In the genomic region with DNA sequence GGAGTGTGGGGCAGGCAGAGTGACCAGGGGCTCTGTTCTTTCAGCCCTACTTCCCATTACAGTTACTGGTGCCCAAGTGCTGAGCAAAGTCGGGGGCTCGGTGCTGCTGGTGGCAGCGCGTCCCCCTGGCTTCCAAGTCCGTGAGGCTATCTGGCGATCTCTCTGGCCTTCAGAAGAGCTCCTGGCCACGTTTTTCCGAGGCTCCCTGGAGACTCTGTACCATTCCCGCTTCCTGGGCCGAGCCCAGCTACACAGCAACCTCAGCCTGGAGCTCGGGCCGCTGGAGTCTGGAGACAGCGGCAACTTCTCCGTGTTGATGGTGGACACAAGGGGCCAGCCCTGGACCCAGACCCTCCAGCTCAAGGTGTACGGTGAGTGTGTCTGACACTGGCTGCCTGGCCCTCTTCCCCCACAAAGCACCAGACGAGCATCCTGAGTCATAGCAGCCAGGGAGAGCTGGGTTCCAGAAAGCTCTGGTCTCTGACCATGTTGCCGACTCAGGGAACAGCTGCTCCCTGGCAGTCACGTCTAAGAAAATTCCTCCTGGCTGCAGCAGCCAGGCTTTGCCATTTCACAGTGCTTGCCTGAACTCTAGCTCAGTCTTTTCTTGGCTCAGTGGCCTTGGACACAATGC, we compare ENCODE assay signal across 12 cellular contexts. TPM values are rescaled to one million over a fixed set of nuclear protein-coding genes. Genes with fewer than 3 reads are reported as not detected.
DNase-seq lines count a peak whose midpoint lies in the region; ATAC-seq, FAIRE-seq and TF ChIP-seq lines count a peak whose summit lies in the region.
"Had no signal": no experiment of that assay in that cellular context is flagged by ENCODE, and none has a peak within 500 bp of the region (broad histone marks: within the 10 kb centered on the region; RNA-seq: fewer than 3 reads in every experiment).

No MANE protein-coding gene starts in this region.

- intact Hi-C loops in ovary (cut with DNase I): no loop called here

- no peak for FAIRE-seq in GM19239 (lab: Jason Lieb, UNC)

- peak; percentile 62 for ATAC-seq in SK-N-SH treated with all-trans-retinoic acid at 6 μM for 48 hours
- peak; percentile 33 for ATAC-seq in foreskin keratinocyte
- ATAC-seq in GM19455 (IDR thresholded peaks at IDR 0.05; ENCODE audit: unreplicated experiment): no peak

- no peaks in the 10 kb centered on the region for H3K9me3 ChIP-seq in ovary

- H3K27me3 ChIP-seq in foreskin keratinocyte (no peaks in the 10 kb centered on the region), ovary (no peaks in the 10 kb centered on the region)

- H3K36me3 ChIP-seq in ovary: no peaks in the 10 kb centered on the region

- DNase-seq in ELR (ENCODE audit: low read depth) (peak; percentile 83), foreskin keratinocyte (no peak), ovary (peak in 3 of 5 donors; percentile 27 to 38 (median 29)), GM19239 (ENCODE audit: insufficient read length, low spot score) (no peak), NCI-H1417 treated with DMSO at 0.1 percent for 48 hours (lab: John Stamatoyannopoulos, UW) (no peak)
- DNase-seq in stimulated activated CD4-positive, alpha-beta T cell treated with anti-CD3 and anti-CD28 coated beads, Interleukin-4, amount 100 ng/mL, for 1 hour: no peak
- DNase-seq: CD4-positive, alpha-beta T cell; retina had no signal

- no peaks in the 10 kb centered on the region for H3K4me1 ChIP-seq in foreskin keratinocyte
- peaks cover 2% of the 10 kb centered on the region for H3K4me1 ChIP-seq in ovary (ENCODE audit: insufficient read depth)

- no peak overlapping the region for H3K4me3 ChIP-seq in ovary

- no peak for TF ChIP-seq EP300 in ovary (IDR thresholded peaks at IDR 0.05)

- 67 to 75% (median 71%) methylated on average over 18 of the region's 18 CpGs for WGBS in ovary, 3 donors

- TF ChIP-seq CTCF in foreskin keratinocyte (conservative IDR thresholded peaks at IDR 0.05) (no peak), ovary (IDR thresholded peaks at IDR 0.05) (no peak)

- no peak for TF ChIP-seq POLR2A in ovary (IDR thresholded peaks at IDR 0.05)

- no peak overlapping the region for H3K27ac ChIP-seq in foreskin keratinocyte
- no peak overlapping the region for H3K27ac ChIP-seq in ovary

TF ChIP-seq in SK-N-SH treated with all-trans-retinoic acid at 6 μM for 48 hours, 23 proteins besides CTCF, POLR2A, EP300 and RAD21:
- TF ChIP-seq ZFP30 (CRISPR knock-in tag; IDR thresholded peaks at IDR 0.05) (no peak), RARB (CRISPR knock-in tag; IDR thresholded peaks at IDR 0.05) (no peak), CSDC2 (CRISPR knock-in tag; IDR thresholded peaks at IDR 0.05) (no peak), ZNF8 (CRISPR knock-in tag; IDR thresholded peaks at IDR 0.05) (no peak), ZFP3 (CRISPR knock-in tag; IDR thresholded peaks at IDR 0.05) (no peak), ISL1 (CRISPR knock-in tag; IDR thresholded peaks at IDR 0.05) (no peak), GLIS3 (CRISPR knock-in tag; IDR thresholded peaks at IDR 0.05) (no peak)
- TF ChIP-seq, protein P1, sequence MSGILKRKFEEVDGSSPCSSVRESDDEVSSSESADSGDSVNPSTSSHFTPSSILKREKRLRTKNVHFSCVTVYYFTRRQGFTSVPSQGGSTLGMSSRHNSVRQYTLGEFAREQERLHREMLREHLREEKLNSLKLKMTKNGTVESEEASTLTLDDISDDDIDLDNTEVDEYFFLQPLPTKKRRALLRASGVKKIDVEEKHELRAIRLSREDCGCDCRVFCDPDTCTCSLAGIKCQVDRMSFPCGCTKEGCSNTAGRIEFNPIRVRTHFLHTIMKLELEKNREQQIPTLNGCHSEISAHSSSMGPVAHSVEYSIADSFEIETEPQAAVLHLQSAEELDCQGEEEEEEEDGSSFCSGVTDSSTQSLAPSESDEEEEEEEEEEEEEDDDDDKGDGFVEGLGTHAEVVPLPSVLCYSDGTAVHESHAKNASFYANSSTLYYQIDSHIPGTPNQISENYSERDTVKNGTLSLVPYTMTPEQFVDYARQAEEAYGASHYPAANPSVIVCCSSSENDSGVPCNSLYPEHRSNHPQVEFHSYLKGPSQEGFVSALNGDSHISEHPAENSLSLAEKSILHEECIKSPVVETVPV (CRISPR knock-in tag; IDR thresholded peaks at IDR 0.05): no peak
- TF ChIP-seq, protein P2, sequence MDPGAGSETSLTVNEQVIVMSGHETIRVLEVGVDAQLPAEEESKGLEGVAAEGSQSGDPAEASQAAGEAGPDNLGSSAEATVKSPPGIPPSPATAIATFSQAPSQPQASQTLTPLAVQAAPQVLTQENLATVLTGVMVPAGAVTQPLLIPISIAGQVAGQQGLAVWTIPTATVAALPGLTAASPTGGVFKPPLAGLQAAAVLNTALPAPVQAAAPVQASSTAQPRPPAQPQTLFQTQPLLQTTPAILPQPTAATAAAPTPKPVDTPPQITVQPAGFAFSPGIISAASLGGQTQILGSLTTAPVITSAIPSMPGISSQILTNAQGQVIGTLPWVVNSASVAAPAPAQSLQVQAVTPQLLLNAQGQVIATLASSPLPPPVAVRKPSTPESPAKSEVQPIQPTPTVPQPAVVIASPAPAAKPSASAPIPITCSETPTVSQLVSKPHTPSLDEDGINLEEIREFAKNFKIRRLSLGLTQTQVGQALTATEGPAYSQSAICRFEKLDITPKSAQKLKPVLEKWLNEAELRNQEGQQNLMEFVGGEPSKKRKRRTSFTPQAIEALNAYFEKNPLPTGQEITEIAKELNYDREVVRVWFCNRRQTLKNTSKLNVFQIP (CRISPR knock-in tag; IDR thresholded peaks at IDR 0.05; ENCODE audit: borderline replicate concordance, low read depth): no peak

RNA-seq across cellular contexts. Expression of a gene that starts 3.3 kb away (rescaled TPM):
- total RNA-seq in foreskin keratinocyte (not detected in 2 replicates), ovary (1 to 10 TPM in 3 of 7 donors, under 1 TPM in 4; 0.43 to 6.2 (median 0.72) TPM)
- polyA plus RNA-seq in foreskin keratinocyte (not detected in 2 replicates), ovary (1 to 10 TPM in 1 of 2 donors, under 1 TPM in 1; 0.73 to 8.4 TPM)

RNA-seq across cellular contexts. Expression of a gene that starts 27.8 kb away (rescaled TPM):
- not detected in 2 replicates for total RNA-seq in foreskin keratinocyte
- polyA plus RNA-seq in foreskin keratinocyte: not detected in 2 replicates
- under 1 TPM in 5 of 7 donors, not detected in 2; 0.17 to 0.48 (median 0.20) TPM for total RNA-seq in ovary
- polyA plus RNA-seq in ovary: 1 to 10 TPM in 1 of 2 donors, under 1 TPM in 1; 0.08 to 2.3 TPM
- total RNA-seq: mesenteric fat pad had no signal

RNA-seq across cellular contexts. Expression of a gene that starts 32.5 kb away (rescaled TPM):
- total RNA-seq in foreskin keratinocyte (0.07 and 0.14 TPM in 2 replicates), ovary (under 1 TPM in 5 of 7 donors, not detected in 2; 0.18 to 0.48 (median 0.23) TPM)
- polyA plus RNA-seq in foreskin keratinocyte (0.11 and 0.18 TPM in 2 replicates), ovary (under 1 TPM in 1 of 2 donors, not detected in 1; 0.06 TPM)
- total RNA-seq: CD4-positive, alpha-beta T cell; mesenteric fat pad; ureter had no signal

RNA-seq across cellular contexts. Expression of a gene that starts 49.2 kb away (rescaled TPM):
- 44.4 and 44.5 TPM in 2 replicates for total RNA-seq in foreskin keratinocyte
- 56.7 and 59.7 TPM in 2 replicates for polyA plus RNA-seq in foreskin keratinocyte
- 100 to 1,000 TPM in 1 of 7 donors, 10 to 100 TPM in 6; 26.9 to 115 (median 37.5) TPM for total RNA-seq in ovary
- 10 to 100 TPM; 32.6 to 63.8 TPM for polyA plus RNA-seq in ovary

Comparison
In these comparisons a context has a peak if more than half of its experiments do, and no peak if none do; other contexts are left out.
1. DNase-seq: peak in ELR (single experiment) and ovary (3 of 5); none in foreskin keratinocyte (0 of 2), GM19239 (single experiment), stimulated activated CD4-positive, alpha-beta T cell treated with anti-CD3 and anti-CD28 coated beads, Interleukin-4, amount 100 ng/mL, for 1 hour (single experiment) and NCI-H1417 treated with DMSO at 0.1 percent for 48 hours (single experiment).